25 cellular contexts compared by ENCODE assay signal in the genomic region with DNA sequence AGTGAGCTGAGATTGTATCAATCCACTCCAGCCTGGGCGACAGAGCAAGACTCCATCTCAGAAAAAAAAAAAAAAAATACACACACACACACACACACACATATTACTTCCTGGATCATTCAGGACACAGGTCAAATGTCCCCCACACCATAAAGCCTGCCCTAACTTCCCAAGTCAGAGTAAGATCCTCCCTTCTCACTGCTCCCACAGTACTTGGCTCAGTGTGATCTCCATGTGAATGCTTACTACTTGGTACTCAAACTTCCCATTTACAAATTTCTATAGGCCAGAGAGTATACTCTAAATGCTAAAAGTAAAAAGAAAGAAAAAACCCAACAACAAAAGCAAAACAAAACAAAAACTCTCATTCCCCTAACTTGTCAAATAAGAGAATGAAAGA.
DNase-seq lines count a peak whose midpoint lies in the region; ATAC-seq, FAIRE-seq and TF ChIP-seq lines count a peak whose summit lies in the region.
"Had no signal": no experiment of that assay in that cellular context is flagged by ENCODE, and none has a peak within 500 bp of the region (broad histone marks: within the 10 kb centered on the region; RNA-seq: fewer than 3 reads in every experiment).

No MANE protein-coding gene starts in this region.

- H3K36me3 Mint-ChIP-seq in GM23338 (ENCODE audit: low read depth) (no peaks in the 10 kb centered on the region), WTC11 (no peaks in the 10 kb centered on the region), neural crest cell (ENCODE audit: low read depth) (no peaks in the 10 kb centered on the region)
- H3K36me3 Mint-ChIP-seq: CD14-positive monocyte; CD4-positive, alpha-beta memory T cell; CD4-positive, CD25-positive, alpha-beta regulatory T cell; CD8-positive, alpha-beta memory T cell had no signal

- H2AFZ ChIP-seq in GM23338 = no peak overlapping the region

- CTCF ChIA-PET in WTC11 (lab: Charles Lee) = interaction anchor here (0.6 kb wide), 1 partner anchor 402 kb away, joined by 3 read pairs; no protein-coding TSS in a partner anchor
- CTCF ChIA-PET in RWPE1 (lab: Yijun Ruan, JAX) = no interaction called here

- H3K27me3 Mint-ChIP-seq in GM23338 (ENCODE audit: insufficient read depth, low read depth, poor library complexity) (no peaks in the 10 kb centered on the region), WTC11 (ENCODE audit: low read depth) (no peaks in the 10 kb centered on the region), neural crest cell (ENCODE audit: low read depth) (no peaks in the 10 kb centered on the region)
- H3K27me3 Mint-ChIP-seq: CD4-positive, alpha-beta memory T cell; CD4-positive, CD25-positive, alpha-beta regulatory T cell; CD8-positive, alpha-beta memory T cell had no signal

- H3K27ac Mint-ChIP-seq in GM23338 (peak overlapping the region; percentile 47), WTC11 (no peak overlapping the region), neural crest cell (ENCODE audit: unreplicated experiment) (peak overlapping the region; percentile 75)
- H3K27ac Mint-ChIP-seq: CD14-positive monocyte; CD4-positive, alpha-beta memory T cell; CD4-positive, CD25-positive, alpha-beta regulatory T cell; CD8-positive, alpha-beta memory T cell had no signal

- H3K4me3 ChIP-seq in GM23338 = no peak overlapping the region
- H3K4me3 ChIP-seq: BLaER1 had no signal

- H3K9me3 Mint-ChIP-seq in GM23338 (no peaks in the 10 kb centered on the region), WTC11 (no peaks in the 10 kb centered on the region), neural crest cell (no peaks in the 10 kb centered on the region)

- POLR2A ChIA-PET in WTC11 (lab: Charles Lee) (interaction anchor here (0.6 kb wide), 1 partner anchor 58 kb away, joined by 3 read pairs; no protein-coding TSS in a partner anchor), RWPE1 (lab: Yijun Ruan, JAX; ENCODE audit: low non-redundant PET) (no interaction called here)

- no peaks in the 10 kb centered on the region for H3K36me3 ChIP-seq in GM23338 (ENCODE audit: insufficient read depth)
- H3K36me3 ChIP-seq: BE2C, BLaER1 had no signal

- no peak overlapping the region for H3K4me2 ChIP-seq in GM23338
- H3K4me2 ChIP-seq: BLaER1 had no signal

- H3K4me1 Mint-ChIP-seq in GM23338 = peaks cover 5% of the 10 kb centered on the region
- peaks cover 7% of the 10 kb centered on the region for H3K4me1 Mint-ChIP-seq in WTC11
- H3K4me1 Mint-ChIP-seq in neural crest cell = peaks cover 5% of the 10 kb centered on the region
- H3K4me1 Mint-ChIP-seq: CD14-positive monocyte; CD4-positive, alpha-beta memory T cell; CD4-positive, CD25-positive, alpha-beta regulatory T cell; CD8-positive, alpha-beta memory T cell had no signal

- TF ChIP-seq POLR2A in H54 (IDR thresholded peaks at IDR 0.05; ENCODE audit: low read depth, low read length) = no peak

- no peaks in the 10 kb centered on the region for H3F3A ChIP-seq in GM23338 (replicated peaks; ENCODE audit: low read depth)

- H3K27me3 ChIP-seq in GM23338 (ENCODE audit: insufficient read depth) = no peaks in the 10 kb centered on the region
- H3K27me3 ChIP-seq: BE2C, BLaER1 had no signal

- no peaks in the 10 kb centered on the region for H3K79me2 ChIP-seq in GM23338 (replicated peaks; ENCODE audit: insufficient read depth)

- H3K4me1 ChIP-seq in GM23338 (ENCODE audit: insufficient read depth) = no peaks in the 10 kb centered on the region
- H3K4me1 ChIP-seq: BE2C, BLaER1 had no signal

- FAIRE-seq in H54 (lab: Jason Lieb, UNC) = peak; percentile 45
- FAIRE-seq: A204.1, G401.6, GM12891 had no signal

- ATAC-seq in GM23338 (peak; percentile 63), WTC11 (peak; percentile 84)

- DNase-seq in GM23338 (ENCODE audit: low spot score) (no peak), H54 (ENCODE audit: insufficient read length, low spot score) (no peak), WTC11 (ENCODE audit: low spot score) (no peak), neural crest cell (ENCODE audit: low read depth, low spot score) (no peak), SHP77 treated with DMSO at 0.1 percent for 48 hours (lab: John Stamatoyannopoulos, UW) (no peak), DMS79 (lab: John Stamatoyannopoulos, UW) (no peak), RWPE1 (ENCODE audit: low spot score) (no peak)
- DNase-seq: 8988T; ACHN; BE2C; C1 segment of cervical spinal cord; CD4-positive, alpha-beta memory T cell; CD4-positive, CD25-positive, alpha-beta regulatory T cell; CD8-positive, alpha-beta memory T cell; COR-L47; DMS 273 treated with DMSO at 0.1 percent for 48 hours; DMS153; DMS53; DMS79 treated with DMSO at 0.1 percent for 48 hours; GF-D8 had no signal

- H3K27ac ChIP-seq in GM23338 (ENCODE audit: low read depth) (no peak overlapping the region), RWPE1 (no peak overlapping the region)
- H3K27ac ChIP-seq: BLaER1 had no signal

- no peaks in the 10 kb centered on the region for H4K20me1 ChIP-seq in GM23338 (replicated peaks; ENCODE audit: insufficient read depth)
- H4K20me1 ChIP-seq: BLaER1 had no signal

- no peak overlapping the region for H3K4me3 Mint-ChIP-seq in GM23338
- H3K4me3 Mint-ChIP-seq in WTC11 = no peak overlapping the region
- H3K4me3 Mint-ChIP-seq in neural crest cell = no peak overlapping the region
- H3K4me3 Mint-ChIP-seq: CD14-positive monocyte; CD4-positive, alpha-beta memory T cell; CD8-positive, alpha-beta memory T cell had no signal

- no peaks in the 10 kb centered on the region for H3K9me2 ChIP-seq in GM23338 (ENCODE audit: insufficient read depth)

- TF ChIP-seq CTCF in GM23338 (conservative IDR thresholded peaks at IDR 0.05; ENCODE audit: low read depth in 2 of 2) (no peak), WTC11 (IDR thresholded peaks at IDR 0.05) (no peak), neural crest cell (conservative IDR thresholded peaks at IDR 0.05) (no peak), RWPE1 (conservative IDR thresholded peaks at IDR 0.05; ENCODE audit: low read depth) (no peak)

TF ChIP-seq in GM23338, 12 proteins besides CTCF, POLR2A, EP300 and RAD21 (continues in another document):
- TF ChIP-seq CREB1 (CRISPR knock-in tag; IDR thresholded peaks at IDR 0.05; ENCODE audit: low read depth) (no peak), ZNF331 (CRISPR knock-in tag; IDR thresholded peaks at IDR 0.05; ENCODE audit: low read depth) (no peak), EZH2phosphoT487 (IDR thresholded peaks at IDR 0.05; ENCODE audit: unreplicated experiment) (no peak), ZNF114 (CRISPR knock-in tag; IDR thresholded peaks at IDR 0.05) (no peak), STAT1 (IDR thresholded peaks at IDR 0.05; ENCODE audit: unreplicated experiment) (no peak)
- TF ChIP-seq, protein P1, sequence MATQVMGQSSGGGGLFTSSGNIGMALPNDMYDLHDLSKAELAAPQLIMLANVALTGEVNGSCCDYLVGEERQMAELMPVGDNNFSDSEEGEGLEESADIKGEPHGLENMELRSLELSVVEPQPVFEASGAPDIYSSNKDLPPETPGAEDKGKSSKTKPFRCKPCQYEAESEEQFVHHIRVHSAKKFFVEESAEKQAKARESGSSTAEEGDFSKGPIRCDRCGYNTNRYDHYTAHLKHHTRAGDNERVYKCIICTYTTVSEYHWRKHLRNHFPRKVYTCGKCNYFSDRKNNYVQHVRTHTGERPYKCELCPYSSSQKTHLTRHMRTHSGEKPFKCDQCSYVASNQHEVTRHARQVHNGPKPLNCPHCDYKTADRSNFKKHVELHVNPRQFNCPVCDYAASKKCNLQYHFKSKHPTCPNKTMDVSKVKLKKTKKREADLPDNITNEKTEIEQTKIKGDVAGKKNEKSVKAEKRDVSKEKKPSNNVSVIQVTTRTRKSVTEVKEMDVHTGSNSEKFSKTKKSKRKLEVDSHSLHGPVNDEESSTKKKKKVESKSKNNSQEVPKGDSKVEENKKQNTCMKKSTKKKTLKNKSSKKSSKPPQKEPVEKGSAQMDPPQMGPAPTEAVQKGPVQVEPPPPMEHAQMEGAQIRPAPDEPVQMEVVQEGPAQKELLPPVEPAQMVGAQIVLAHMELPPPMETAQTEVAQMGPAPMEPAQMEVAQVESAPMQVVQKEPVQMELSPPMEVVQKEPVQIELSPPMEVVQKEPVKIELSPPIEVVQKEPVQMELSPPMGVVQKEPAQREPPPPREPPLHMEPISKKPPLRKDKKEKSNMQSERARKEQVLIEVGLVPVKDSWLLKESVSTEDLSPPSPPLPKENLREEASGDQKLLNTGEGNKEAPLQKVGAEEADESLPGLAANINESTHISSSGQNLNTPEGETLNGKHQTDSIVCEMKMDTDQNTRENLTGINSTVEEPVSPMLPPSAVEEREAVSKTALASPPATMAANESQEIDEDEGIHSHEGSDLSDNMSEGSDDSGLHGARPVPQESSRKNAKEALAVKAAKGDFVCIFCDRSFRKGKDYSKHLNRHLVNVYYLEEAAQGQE (IDR thresholded peaks at IDR 0.05; ENCODE audit: unreplicated experiment) = no peak

TF ChIP-seq in WTC11, 78 proteins besides CTCF, POLR2A, EP300 and RAD21 (continues in another document):
- TF ChIP-seq CREB1 (CRISPR knock-in tag; IDR thresholded peaks at IDR 0.05) = no peak
- TF ChIP-seq, protein P2, sequence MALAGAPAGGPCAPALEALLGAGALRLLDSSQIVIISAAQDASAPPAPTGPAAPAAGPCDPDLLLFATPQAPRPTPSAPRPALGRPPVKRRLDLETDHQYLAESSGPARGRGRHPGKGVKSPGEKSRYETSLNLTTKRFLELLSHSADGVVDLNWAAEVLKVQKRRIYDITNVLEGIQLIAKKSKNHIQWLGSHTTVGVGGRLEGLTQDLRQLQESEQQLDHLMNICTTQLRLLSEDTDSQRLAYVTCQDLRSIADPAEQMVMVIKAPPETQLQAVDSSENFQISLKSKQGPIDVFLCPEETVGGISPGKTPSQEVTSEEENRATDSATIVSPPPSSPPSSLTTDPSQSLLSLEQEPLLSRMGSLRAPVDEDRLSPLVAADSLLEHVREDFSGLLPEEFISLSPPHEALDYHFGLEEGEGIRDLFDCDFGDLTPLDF (CRISPR knock-in tag; IDR thresholded peaks at IDR 0.05) = no peak
- no peak for TF ChIP-seq ZBTB21 (CRISPR knock-in tag; IDR thresholded peaks at IDR 0.05; ENCODE audit: borderline replicate concordance)
- TF ChIP-seq GRHL2 (CRISPR knock-in tag; IDR thresholded peaks at IDR 0.05; ENCODE audit: insufficient replicate concordance, severe bottlenecking) = no peak
- no peak for TF ChIP-seq PRRX2 (CRISPR knock-in tag; IDR thresholded peaks at IDR 0.05)
- TF ChIP-seq ZNF423 (CRISPR knock-in tag; IDR thresholded peaks at IDR 0.05) = no peak
- no peak for TF ChIP-seq NR2C2 (CRISPR knock-in tag; IDR thresholded peaks at IDR 0.05)
- no peak for TF ChIP-seq NFATC4 (CRISPR knock-in tag; IDR thresholded peaks at IDR 0.05)
- TF ChIP-seq ZNF263 (CRISPR knock-in tag; IDR thresholded peaks at IDR 0.05; ENCODE audit: low read depth) = no peak
